16 cellular contexts compared by ENCODE assay signal in genomic region chr7:30583181-30583580, GRCh38. TPM values are rescaled to one million over a fixed set of nuclear protein-coding genes. Genes with fewer than 3 reads are reported as not detected.
DNase-seq lines count a peak whose midpoint lies in the region; ATAC-seq and TF ChIP-seq lines count a peak whose summit lies in the region.
"Had no signal": no experiment of that assay in that cellular context is flagged by ENCODE, and none has a peak within 500 bp of the region (broad histone marks: within the 10 kb centered on the region; RNA-seq: fewer than 3 reads in every experiment).

No MANE protein-coding gene starts in this region.

- no peaks in the 10 kb centered on the region for H3K27me3 ChIP-seq in GM23338 (ENCODE audit: insufficient read depth)
- H3K27me3 ChIP-seq in HUES48 (ENCODE audit: control insufficient read depth, insufficient read depth, low read length): no peaks in the 10 kb centered on the region

- H3K4me3 Mint-ChIP-seq in GM23338 (no peak overlapping the region), nephron progenitor cell (no peak overlapping the region)
- H3K4me3 Mint-ChIP-seq: CD4-positive, alpha-beta memory T cell; HFFc6 had no signal

- H4K20me1 ChIP-seq in GM23338 (replicated peaks; ENCODE audit: insufficient read depth): no peaks in the 10 kb centered on the region

- POLR2A ChIA-PET in RWPE1 (lab: Yijun Ruan, JAX; ENCODE audit: low non-redundant PET): no interaction called here

- H3F3A ChIP-seq in GM23338 (replicated peaks; ENCODE audit: low read depth): no peaks in the 10 kb centered on the region; the same call in 1 of the 2 replicates

- H3K36me3 ChIP-seq in GM23338 (ENCODE audit: insufficient read depth) (peaks cover 24% of the 10 kb centered on the region; the same call in 1 of the 2 replicates), HUES48 (ENCODE audit: control insufficient read depth, insufficient read depth, low read length) (peaks cover 23% of the 10 kb centered on the region)
- H3K36me3 ChIP-seq: HAP-1 had no signal

- CTCF ChIA-PET in RWPE1 (lab: Yijun Ruan, JAX): no interaction called here

- no peak overlapping the region for H3K27ac Mint-ChIP-seq in GM23338
- H3K27ac Mint-ChIP-seq in nephron progenitor cell: peak overlapping the region; percentile 48
- H3K27ac Mint-ChIP-seq: CD4-positive, alpha-beta memory T cell; HFFc6 had no signal

- H3K36me3 Mint-ChIP-seq in GM23338 (ENCODE audit: low read depth): peaks cover 70% of the 10 kb centered on the region
- H3K36me3 Mint-ChIP-seq in nephron progenitor cell (ENCODE audit: low read depth): peaks cover 90% of the 10 kb centered on the region

- no peak overlapping the region for H2AFZ ChIP-seq in GM23338

- H3K27me3 Mint-ChIP-seq in GM23338 (ENCODE audit: insufficient read depth, low read depth, poor library complexity) (peaks cover 2% of the 10 kb centered on the region), nephron progenitor cell (ENCODE audit: low read depth, poor library complexity) (peaks cover 6% of the 10 kb centered on the region)
- H3K27me3 Mint-ChIP-seq: CD4-positive, alpha-beta memory T cell had no signal

- DNase-seq in GM23338 (ENCODE audit: low spot score) (no peak), nephron progenitor cell (no peak), RWPE1 (ENCODE audit: low spot score) (no peak), NCI-H2171 treated with DMSO at 0.1 percent for 48 hours (lab: John Stamatoyannopoulos, UW) (no peak)
- DNase-seq: C1 segment of cervical spinal cord; Calu3; CD4-positive, alpha-beta memory T cell; COR-L47; DMS53; DMS79 treated with DMSO at 0.1 percent for 48 hours; GF-D8; GOT3; HFFc6 had no signal

- H3K4me1 ChIP-seq in GM23338 (ENCODE audit: insufficient read depth): peaks cover 23% of the 10 kb centered on the region
- peaks cover 28% of the 10 kb centered on the region for H3K4me1 ChIP-seq in HUES48 (ENCODE audit: control insufficient read depth, insufficient read depth, low read length)
- H3K4me1 ChIP-seq: HAP-1 had no signal

- H3K9me2 ChIP-seq in GM23338 (ENCODE audit: insufficient read depth): no peaks in the 10 kb centered on the region

- TF ChIP-seq CTCF in GM23338 (conservative IDR thresholded peaks at IDR 0.05; ENCODE audit: low read depth in 2 of 2): no peak
- TF ChIP-seq CTCF in nephron progenitor cell (IDR thresholded peaks at IDR 0.05): no peak
- no peak for TF ChIP-seq CTCF in RWPE1 (conservative IDR thresholded peaks at IDR 0.05; ENCODE audit: low read depth)

- ATAC-seq in GM23338: no peak
- ATAC-seq in GM19397 (IDR thresholded peaks at IDR 0.05; ENCODE audit: unreplicated experiment): no peak

- H3K4me1 Mint-ChIP-seq in GM23338 (peaks cover 26% of the 10 kb centered on the region), nephron progenitor cell (no peaks in the 10 kb centered on the region)

- peak overlapping the region; percentile 54; the same call in 1 of the 2 replicates for H3K4me2 ChIP-seq in GM23338

- H3K27ac ChIP-seq in GM23338 (ENCODE audit: low read depth) (no peak overlapping the region), HUES48 (ENCODE audit: low read depth, low read length) (peak overlapping the region; percentile 88), RWPE1 (no peak overlapping the region)

- H3K9ac ChIP-seq in HUES48 (ENCODE audit: low read depth, low read length): no peak overlapping the region

- H3K79me2 ChIP-seq in GM23338 (replicated peaks; ENCODE audit: insufficient read depth): no peaks in the 10 kb centered on the region

- H3K4me3 ChIP-seq in GM23338 (no peak overlapping the region), HUES48 (ENCODE audit: low read depth, low read length) (no peak overlapping the region)
- H3K4me3 ChIP-seq: HAP-1 had no signal

- peaks cover 48% of the 10 kb centered on the region for H3K9me3 Mint-ChIP-seq in GM23338
- peaks cover 40% of the 10 kb centered on the region for H3K9me3 Mint-ChIP-seq in nephron progenitor cell
- H3K9me3 Mint-ChIP-seq: CD4-positive, alpha-beta memory T cell; HFFc6 had no signal

- peaks cover 30% of the 10 kb centered on the region for H3K9me3 ChIP-seq in HUES48 (ENCODE audit: control insufficient read depth, insufficient read depth, low read length)

TF ChIP-seq in GM23338, 12 proteins besides CTCF, POLR2A, EP300 and RAD21 (continues in another document):
- TF ChIP-seq, protein P1, sequence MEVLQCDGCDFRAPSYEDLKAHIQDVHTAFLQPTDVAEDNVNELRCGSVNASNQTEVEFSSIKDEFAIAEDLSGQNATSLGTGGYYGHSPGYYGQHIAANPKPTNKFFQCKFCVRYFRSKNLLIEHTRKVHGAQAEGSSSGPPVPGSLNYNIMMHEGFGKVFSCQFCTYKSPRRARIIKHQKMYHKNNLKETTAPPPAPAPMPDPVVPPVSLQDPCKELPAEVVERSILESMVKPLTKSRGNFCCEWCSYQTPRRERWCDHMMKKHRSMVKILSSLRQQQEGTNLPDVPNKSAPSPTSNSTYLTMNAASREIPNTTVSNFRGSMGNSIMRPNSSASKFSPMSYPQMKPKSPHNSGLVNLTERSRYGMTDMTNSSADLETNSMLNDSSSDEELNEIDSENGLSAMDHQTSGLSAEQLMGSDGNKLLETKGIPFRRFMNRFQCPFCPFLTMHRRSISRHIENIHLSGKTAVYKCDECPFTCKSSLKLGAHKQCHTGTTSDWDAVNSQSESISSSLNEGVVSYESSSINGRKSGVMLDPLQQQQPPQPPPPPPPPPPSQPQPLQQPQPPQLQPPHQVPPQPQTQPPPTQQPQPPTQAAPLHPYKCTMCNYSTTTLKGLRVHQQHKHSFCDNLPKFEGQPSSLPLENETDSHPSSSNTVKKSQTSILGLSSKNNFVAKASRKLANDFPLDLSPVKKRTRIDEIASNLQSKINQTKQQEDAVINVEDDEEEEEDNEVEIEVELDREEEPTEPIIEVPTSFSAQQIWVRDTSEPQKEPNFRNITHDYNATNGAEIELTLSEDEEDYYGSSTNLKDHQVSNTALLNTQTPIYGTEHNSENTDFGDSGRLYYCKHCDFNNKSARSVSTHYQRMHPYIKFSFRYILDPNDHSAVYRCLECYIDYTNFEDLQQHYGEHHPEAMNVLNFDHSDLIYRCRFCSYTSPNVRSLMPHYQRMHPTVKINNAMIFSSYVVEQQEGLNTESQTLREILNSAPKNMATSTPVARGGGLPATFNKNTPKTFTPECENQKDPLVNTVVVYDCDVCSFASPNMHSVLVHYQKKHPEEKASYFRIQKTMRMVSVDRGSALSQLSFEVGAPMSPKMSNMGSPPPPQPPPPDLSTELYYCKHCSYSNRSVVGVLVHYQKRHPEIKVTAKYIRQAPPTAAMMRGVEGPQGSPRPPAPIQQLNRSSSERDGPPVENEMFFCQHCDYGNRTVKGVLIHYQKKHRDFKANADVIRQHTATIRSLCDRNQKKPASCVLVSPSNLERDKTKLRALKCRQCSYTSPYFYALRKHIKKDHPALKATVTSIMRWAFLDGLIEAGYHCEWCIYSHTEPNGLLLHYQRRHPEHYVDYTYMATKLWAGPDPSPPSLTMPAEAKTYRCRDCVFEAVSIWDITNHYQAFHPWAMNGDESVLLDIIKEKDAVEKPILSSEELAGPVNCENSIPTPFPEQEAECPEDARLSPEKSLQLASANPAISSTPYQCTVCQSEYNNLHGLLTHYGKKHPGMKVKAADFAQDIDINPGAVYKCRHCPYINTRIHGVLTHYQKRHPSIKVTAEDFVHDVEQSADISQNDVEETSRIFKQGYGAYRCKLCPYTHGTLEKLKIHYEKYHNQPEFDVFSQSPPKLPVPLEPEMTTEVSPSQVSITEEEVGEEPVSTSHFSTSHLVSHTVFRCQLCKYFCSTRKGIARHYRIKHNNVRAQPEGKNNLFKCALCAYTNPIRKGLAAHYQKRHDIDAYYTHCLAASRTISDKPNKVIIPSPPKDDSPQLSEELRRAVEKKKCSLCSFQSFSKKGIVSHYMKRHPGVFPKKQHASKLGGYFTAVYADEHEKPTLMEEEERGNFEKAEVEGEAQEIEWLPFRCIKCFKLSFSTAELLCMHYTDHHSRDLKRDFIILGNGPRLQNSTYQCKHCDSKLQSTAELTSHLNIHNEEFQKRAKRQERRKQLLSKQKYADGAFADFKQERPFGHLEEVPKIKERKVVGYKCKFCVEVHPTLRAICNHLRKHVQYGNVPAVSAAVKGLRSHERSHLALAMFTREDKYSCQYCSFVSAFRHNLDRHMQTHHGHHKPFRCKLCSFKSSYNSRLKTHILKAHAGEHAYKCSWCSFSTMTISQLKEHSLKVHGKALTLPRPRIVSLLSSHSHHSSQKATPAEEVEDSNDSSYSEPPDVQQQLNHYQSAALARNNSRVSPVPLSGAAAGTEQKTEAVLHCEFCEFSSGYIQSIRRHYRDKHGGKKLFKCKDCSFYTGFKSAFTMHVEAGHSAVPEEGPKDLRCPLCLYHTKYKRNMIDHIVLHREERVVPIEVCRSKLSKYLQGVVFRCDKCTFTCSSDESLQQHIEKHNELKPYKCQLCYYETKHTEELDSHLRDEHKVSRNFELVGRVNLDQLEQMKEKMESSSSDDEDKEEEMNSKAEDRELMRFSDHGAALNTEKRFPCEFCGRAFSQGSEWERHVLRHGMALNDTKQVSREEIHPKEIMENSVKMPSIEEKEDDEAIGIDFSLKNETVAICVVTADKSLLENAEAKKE (CRISPR knock-in tag; IDR thresholded peaks at IDR 0.05): no peak
- no peak for TF ChIP-seq STAT1 (IDR thresholded peaks at IDR 0.05; ENCODE audit: unreplicated experiment)
- no peak for TF ChIP-seq ZNF114 (CRISPR knock-in tag; IDR thresholded peaks at IDR 0.05)
- no peak for TF ChIP-seq EZH2 (IDR thresholded peaks at IDR 0.05; ENCODE audit: low read depth, unreplicated experiment)
- no peak for TF ChIP-seq ZNF331 (CRISPR knock-in tag; IDR thresholded peaks at IDR 0.05; ENCODE audit: low read depth)
- TF ChIP-seq NANOG (IDR thresholded peaks at IDR 0.05; ENCODE audit: borderline replicate concordance): no peak
- no peak for TF ChIP-seq JUNB (IDR thresholded peaks at IDR 0.05; ENCODE audit: unreplicated experiment)
- no peak for TF ChIP-seq CREB1 (CRISPR knock-in tag; IDR thresholded peaks at IDR 0.05; ENCODE audit: low read depth)
- TF ChIP-seq, protein P2, sequence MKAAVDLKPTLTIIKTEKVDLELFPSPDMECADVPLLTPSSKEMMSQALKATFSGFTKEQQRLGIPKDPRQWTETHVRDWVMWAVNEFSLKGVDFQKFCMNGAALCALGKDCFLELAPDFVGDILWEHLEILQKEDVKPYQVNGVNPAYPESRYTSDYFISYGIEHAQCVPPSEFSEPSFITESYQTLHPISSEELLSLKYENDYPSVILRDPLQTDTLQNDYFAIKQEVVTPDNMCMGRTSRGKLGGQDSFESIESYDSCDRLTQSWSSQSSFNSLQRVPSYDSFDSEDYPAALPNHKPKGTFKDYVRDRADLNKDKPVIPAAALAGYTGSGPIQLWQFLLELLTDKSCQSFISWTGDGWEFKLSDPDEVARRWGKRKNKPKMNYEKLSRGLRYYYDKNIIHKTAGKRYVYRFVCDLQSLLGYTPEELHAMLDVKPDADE (IDR thresholded peaks at IDR 0.05): no peak

RNA-seq across cellular contexts. Expression of gene GARS1, which starts 11.5 kb away (rescaled TPM):
- total RNA-seq in GM23338 (2014; rRNA removed; shearing (Covaris generic)): 241 and 271 TPM in 2 replicates
- polyA plus RNA-seq in GM23338 (2016; fragmentation: Nextera tagmentation; extraction: Ambion mirVana): 198 and 207 TPM in 2 replicates
